8 cellular contexts compared by ENCODE assay signal in genomic region chr6:20211037-20211940, GRCh38. TPM values are rescaled to one million over a fixed set of nuclear protein-coding genes. Genes with fewer than 3 reads are reported as not detected.
DNase-seq lines count a peak whose midpoint lies in the region; ATAC-seq, FAIRE-seq and TF ChIP-seq lines count a peak whose summit lies in the region.

No MANE protein-coding gene starts in this region.

- H3K36me3 ChIP-seq in endothelial cell of umbilical vein (ENCODE audit: control insufficient read depth in 2 of 2, extremely low read depth in 1 of 2, insufficient read depth in 2 of 2, low read length in 2 of 2) (no peaks in the 10 kb centered on the region), neural cell (ENCODE audit: insufficient read depth, low read length) (no peaks in the 10 kb centered on the region)

- intact Hi-C loops in endothelial cell of umbilical vein (cut with micrococcal nuclease): loop anchor here (5.0 kb wide), 1 partner anchor 409 kb away; no protein-coding TSS in a partner anchor

- TF ChIP-seq CTCF in endothelial cell of umbilical vein (IDR thresholded peaks at IDR 0.05; ENCODE audit: extremely low read depth in 1 of 2, insufficient read depth in 1 of 2, low read depth in 1 of 2, low read length in 2 of 2): no peak
- no peak for TF ChIP-seq CTCF in neural cell (IDR thresholded peaks at IDR 0.05; ENCODE audit: poor library complexity, severe bottlenecking)

- H4K20me1 ChIP-seq in endothelial cell of umbilical vein (replicated peaks; ENCODE audit: control insufficient read depth, extremely low read depth, insufficient read depth, low read length): no peaks in the 10 kb centered on the region
- no peaks in the 10 kb centered on the region for H4K20me1 ChIP-seq in neural cell (ENCODE audit: insufficient read depth)

- POLR2A ChIA-PET in endothelial cell of umbilical vein (lab: Charles Lee): no interaction called here

- H3K4me1 ChIP-seq in endothelial cell of umbilical vein (ENCODE audit: control insufficient read depth, extremely low read depth, insufficient read depth, low read length): peaks cover 15% of the 10 kb centered on the region

- dilution Hi-C loops in endothelial cell of umbilical vein (cut with MboI; ENCODE audit: extremely low pct_ligation_motif_present, low sequenced_read_pairs): no loop called here

- CTCF ChIA-PET in endothelial cell of umbilical vein (lab: Charles Lee): interaction anchor here (1.4 kb wide), 1 partner anchor 84 kb away, joined by 5 read pairs; no protein-coding TSS in a partner anchor

- H3K4me3 ChIP-seq in endothelial cell of umbilical vein (replicated peaks in 1 of 3; ENCODE audit: insufficient read depth in 1 of 3, low read depth in 1 of 3, low read length in 3 of 3) (peak overlapping the region; percentile 21 to 66 (median 58)), neural cell (ENCODE audit: low read length) (peak overlapping the region; percentile 83)

- H3K27me3 ChIP-seq in endothelial cell of umbilical vein (ENCODE audit: control insufficient read depth in 2 of 2, insufficient read depth in 2 of 2, low read length in 2 of 2): no peaks in the 10 kb centered on the region
- peaks cover 35% of the 10 kb centered on the region for H3K27me3 ChIP-seq in neural cell (ENCODE audit: insufficient read depth, low read depth, low read length)

- H3K9me1 ChIP-seq in endothelial cell of umbilical vein (replicated peaks; ENCODE audit: control insufficient read depth, extremely low read depth, insufficient read depth, low read length): no peaks in the 10 kb centered on the region

- no peak overlapping the region for H3K27ac ChIP-seq in endothelial cell of umbilical vein (ENCODE audit: insufficient read depth, low read depth, low read length)
- no peak overlapping the region for H3K27ac ChIP-seq in neural cell (ENCODE audit: low read length)

- TF ChIP-seq EP300 in neural cell (conservative IDR thresholded peaks at IDR 0.05; ENCODE audit: poor library complexity, severe bottlenecking): no peak

- H2AFZ ChIP-seq in endothelial cell of umbilical vein (ENCODE audit: low read depth, low read length) (peak overlapping the region; percentile 90), neural cell (ENCODE audit: low read depth, low read length) (no peak overlapping the region)

- FAIRE-seq in endothelial cell of umbilical vein (lab: Jason Lieb, UNC): peak; percentile 38

- TF ChIP-seq RAD21 in neural cell (conservative IDR thresholded peaks at IDR 0.05): no peak

- H3K9ac ChIP-seq in endothelial cell of umbilical vein (replicated peaks; ENCODE audit: extremely low read depth, insufficient read depth, low read length): peak overlapping the region; percentile 56
- H3K9ac ChIP-seq in neural cell (ENCODE audit: low read length): no peak overlapping the region

- TF ChIP-seq POLR2A in endothelial cell of umbilical vein (IDR thresholded peaks at IDR 0.05; ENCODE audit: low read depth, low read length): no peak

- TSS peak; percentile 22 for BruUV-seq in endothelial cell of umbilical vein (replicated peaks; lab: Mats Ljungman, UMichigan)

- H3K79me2 ChIP-seq in endothelial cell of umbilical vein (ENCODE audit: control insufficient read depth, insufficient read depth, low read length): no peaks in the 10 kb centered on the region
- H3K79me2 ChIP-seq in neural cell (replicated peaks; ENCODE audit: insufficient read depth, low read length): no peaks in the 10 kb centered on the region

- DNase-seq in EH (ENCODE audit: low read depth): peak; percentile 44
- peak; percentile 42 for DNase-seq in endothelial cell of umbilical vein (ENCODE audit: low read depth, low spot score)
- DNase-seq in hypothalamus (lab: John Stamatoyannopoulos, UW): no peak
- no peak for DNase-seq in NCI-H345 (lab: John Stamatoyannopoulos, UW)
- DNase-seq in GOT3 (lab: John Stamatoyannopoulos, UW): no peak

- ATAC-seq in GM21786 (IDR thresholded peaks at IDR 0.05; ENCODE audit: unreplicated experiment): peak; percentile 20

- H3K9me2 ChIP-seq in neural cell (ENCODE audit: insufficient read depth, low read length): no peaks in the 10 kb centered on the region

- peak overlapping the region; percentile 82 for H3K4me2 ChIP-seq in endothelial cell of umbilical vein (ENCODE audit: insufficient read depth, low read length)
- peak overlapping the region; percentile 82 for H3K4me2 ChIP-seq in neural cell (ENCODE audit: low read length)

- H3K9me3 ChIP-seq in endothelial cell of umbilical vein (replicated peaks; ENCODE audit: control insufficient read depth, insufficient read depth, low read length) (no peaks in the 10 kb centered on the region), neural cell (ENCODE audit: low read length) (no peaks in the 10 kb centered on the region)

- H3F3A ChIP-seq in neural cell (ENCODE audit: insufficient read depth, low read length, poor library complexity, severe bottlenecking): peaks cover 6% of the 10 kb centered on the region

TF ChIP-seq in endothelial cell of umbilical vein, 7 proteins besides CTCF, POLR2A, EP300 and RAD21:
- no peak for TF ChIP-seq GATA2 (IDR thresholded peaks at IDR 0.05; ENCODE audit: insufficient read depth, insufficient read length, low read depth, low read length)
- no peak for TF ChIP-seq JUN (IDR thresholded peaks at IDR 0.05; ENCODE audit: borderline replicate concordance, insufficient read depth, insufficient read length, low read depth)
- TF ChIP-seq FOS (IDR thresholded peaks at IDR 0.05; ENCODE audit: borderline replicate concordance, insufficient read depth, low read length): no peak
- no peak for TF ChIP-seq MAX (IDR thresholded peaks at IDR 0.05; ENCODE audit: insufficient read depth, insufficient read length)
- TF ChIP-seq POLR2AphosphoS5 (IDR thresholded peaks at IDR 0.05; ENCODE audit: insufficient read depth, low read depth, low read length): no peak
- no peak for TF ChIP-seq EZH2 (IDR thresholded peaks at IDR 0.05; ENCODE audit: borderline replicate concordance, low read depth, low read length, severe bottlenecking)
- no peak for TF ChIP-seq MYC (IDR thresholded peaks at IDR 0.05; ENCODE audit: low read depth, low read length)

TF ChIP-seq in neural cell, 6 proteins besides CTCF, POLR2A, EP300 and RAD21:
- TF ChIP-seq TAF1 (IDR thresholded peaks at IDR 0.05; ENCODE audit: low read depth): no peak
- no peak for TF ChIP-seq POLR2AphosphoS5 (IDR thresholded peaks at IDR 0.05)
- TF ChIP-seq MXI1 (conservative IDR thresholded peaks at IDR 0.05; ENCODE audit: poor library complexity, severe bottlenecking): no peak
- no peak for TF ChIP-seq SMC3 (conservative IDR thresholded peaks at IDR 0.05; ENCODE audit: poor library complexity)
- TF ChIP-seq, protein P1, sequence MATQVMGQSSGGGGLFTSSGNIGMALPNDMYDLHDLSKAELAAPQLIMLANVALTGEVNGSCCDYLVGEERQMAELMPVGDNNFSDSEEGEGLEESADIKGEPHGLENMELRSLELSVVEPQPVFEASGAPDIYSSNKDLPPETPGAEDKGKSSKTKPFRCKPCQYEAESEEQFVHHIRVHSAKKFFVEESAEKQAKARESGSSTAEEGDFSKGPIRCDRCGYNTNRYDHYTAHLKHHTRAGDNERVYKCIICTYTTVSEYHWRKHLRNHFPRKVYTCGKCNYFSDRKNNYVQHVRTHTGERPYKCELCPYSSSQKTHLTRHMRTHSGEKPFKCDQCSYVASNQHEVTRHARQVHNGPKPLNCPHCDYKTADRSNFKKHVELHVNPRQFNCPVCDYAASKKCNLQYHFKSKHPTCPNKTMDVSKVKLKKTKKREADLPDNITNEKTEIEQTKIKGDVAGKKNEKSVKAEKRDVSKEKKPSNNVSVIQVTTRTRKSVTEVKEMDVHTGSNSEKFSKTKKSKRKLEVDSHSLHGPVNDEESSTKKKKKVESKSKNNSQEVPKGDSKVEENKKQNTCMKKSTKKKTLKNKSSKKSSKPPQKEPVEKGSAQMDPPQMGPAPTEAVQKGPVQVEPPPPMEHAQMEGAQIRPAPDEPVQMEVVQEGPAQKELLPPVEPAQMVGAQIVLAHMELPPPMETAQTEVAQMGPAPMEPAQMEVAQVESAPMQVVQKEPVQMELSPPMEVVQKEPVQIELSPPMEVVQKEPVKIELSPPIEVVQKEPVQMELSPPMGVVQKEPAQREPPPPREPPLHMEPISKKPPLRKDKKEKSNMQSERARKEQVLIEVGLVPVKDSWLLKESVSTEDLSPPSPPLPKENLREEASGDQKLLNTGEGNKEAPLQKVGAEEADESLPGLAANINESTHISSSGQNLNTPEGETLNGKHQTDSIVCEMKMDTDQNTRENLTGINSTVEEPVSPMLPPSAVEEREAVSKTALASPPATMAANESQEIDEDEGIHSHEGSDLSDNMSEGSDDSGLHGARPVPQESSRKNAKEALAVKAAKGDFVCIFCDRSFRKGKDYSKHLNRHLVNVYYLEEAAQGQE (IDR thresholded peaks at IDR 0.05; ENCODE audit: borderline replicate concordance): no peak
- no peak for TF ChIP-seq EZH2 (IDR thresholded peaks at IDR 0.05; ENCODE audit: borderline replicate concordance, insufficient read depth, low read length, poor library complexity, severe bottlenecking)
TF ChIP-seq in neural cell: peak in this region for 0.

RNA-seq across cellular contexts. Expression of gene MBOAT1, which starts 1.0 kb away (rescaled TPM):
- 15.8 TPM for polyA plus RNA-seq in PFSK-1 (2012; ENCODE audit: insufficient read length, low read depth)
- 4.8 and 5.4 TPM in 2 replicates for total RNA-seq in endothelial cell of umbilical vein
- polyA plus RNA-seq in endothelial cell of umbilical vein (2.1 and 2.3 TPM in 2 replicates), neural cell (not detected in 2 replicates)
- 1.1 and 1.5 TPM in 2 replicates for polyA plus RNA-seq in endothelial cell of umbilical vein (2011; cell fraction: cytosol; rRNA removed)
- 7.1 and 9.4 TPM in 2 replicates for polyA plus RNA-seq in endothelial cell of umbilical vein (2011; cell fraction: nucleus; rRNA removed)
- polyA plus RNA-seq in endothelial cell of umbilical vein (2012): 1.3 TPM in 2 replicates
- polyA minus RNA-seq in endothelial cell of umbilical vein (5.2 and 7.2 TPM in 2 replicates), neural cell (0.81 TPM in 1 of 2 replicates, not detected in the other)
- 8.5 TPM for polyA minus RNA-seq in endothelial cell of umbilical vein (2011; cell fraction: cytosol; rRNA and poly(A)+ RNA removed)
- polyA minus RNA-seq in endothelial cell of umbilical vein (2011; cell fraction: nucleus; rRNA and poly(A)+ RNA removed): 5.6 and 6.4 TPM in 2 replicates

Comparison
In these comparisons a context has a peak if more than half of its experiments do, and no peak if none do; other contexts are left out.
1. DNase-seq: peak in EH (single experiment) and endothelial cell of umbilical vein (single experiment); none in hypothalamus (0 of 51), NCI-H345 (single experiment) and GOT3 (single experiment).